26 cellular contexts compared by ENCODE assay signal in the genomic region with DNA sequence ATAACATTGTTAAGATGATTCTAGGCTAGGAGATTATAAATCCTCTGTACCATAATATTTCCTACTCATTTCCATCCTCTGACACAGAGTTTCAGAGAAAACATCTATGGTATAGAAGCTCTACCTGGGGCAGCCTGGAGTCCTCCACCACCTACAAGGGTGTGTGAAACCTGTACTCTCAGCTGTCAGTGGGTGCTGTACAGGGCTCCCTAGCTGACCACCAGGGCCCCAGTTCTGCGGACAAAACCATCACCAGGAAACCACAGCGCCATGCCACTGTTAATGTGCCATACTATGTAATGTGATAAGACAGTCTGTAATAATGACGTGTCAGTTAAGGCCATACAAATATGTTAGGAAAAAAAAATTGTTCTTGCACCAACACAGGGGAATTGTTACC.
"Had no signal": no experiment of that assay in that cellular context is flagged by ENCODE, and none has a peak within 500 bp of the region (broad histone marks: within the 10 kb centered on the region; RNA-seq: fewer than 3 reads in every experiment).

No MANE protein-coding gene starts in this region.

- H3K9me3 ChIP-seq: stomach, suprapubic skin, testis, thoracic aorta, thyroid gland, tibial artery, tibial nerve, transverse colon, upper lobe of left lung, upper lobe of right lung, uterus, vagina had no signal

- ATAC-seq: stimulated activated effector memory CD8-positive, alpha-beta T cell treated with anti-CD3 and anti-CD28 coated beads, Interleukin-12 subunit alpha, Interleukin-12 subunit beta, amount 100 ng/mL, for 72 hours; stimulated activated memory B cell treated with anti-CD40 and anti-IgM and Interleukin-4, amounts not matched to agents 10 μg/mL and 1 μg/mL and 100 μg/mL, for 72 hours; stimulated activated naive B cell treated with anti-CD40 and anti-IgM and Interleukin-4, amounts not matched to agents 10 μg/mL and 1 μg/mL and 100 μg/mL, for 72 hours; stimulated activated naive CD8-positive, alpha-beta T cell treated with anti-CD3 and anti-CD28 coated beads, Interleukin-15, amount 100 ng/mL, for 72 hours; stimulated activated naive CD8-positive, alpha-beta T cell treated with anti-CD3 and anti-CD28 coated beads, Interleukin-15, Interleukin-2, amounts not matched to agents 100 U/mL and 50 U/mL, for 24 hours; upper lobe of right lung had no signal

- H3K4me3 ChIP-seq: stomach, suprapubic skin, testis, thoracic aorta, thyroid gland, tibial artery, tibial nerve, transverse colon, upper lobe of left lung, upper lobe of right lung, uterus, vagina had no signal

- DNase-seq: stimulated activated CD4-positive, alpha-beta T cell treated with anti-CD3 and anti-CD28 coated beads, Interleukin-2, amount 100 ng/mL, for 48 hours; stimulated activated CD4-positive, alpha-beta T cell treated with anti-CD3 and anti-CD28 coated beads, Interleukin-4, amount 100 ng/mL, for 1 hour; stimulated activated CD4-positive, alpha-beta T cell treated with anti-CD3 and anti-CD28 coated beads, Interleukin-4, amount 100 ng/mL, for 24 hours; stimulated activated CD4-positive, alpha-beta T cell treated with anti-CD3 and anti-CD28 coated beads, Interleukin-4, amount 100 ng/mL, for 4 hours; stimulated activated CD8-positive, alpha-beta memory T cell treated with anti-CD3 and anti-CD28 coated beads, Interleukin-4, amount 100 ng/mL, for 48 hours; stimulated activated naive B cell treated with anti-CD40 and anti-IgM and Interleukin-4, amounts not matched to agents 10 μg/mL and 1 μg/mL and 100 μg/mL, for 72 hours; stimulated activated naive CD4-positive, alpha-beta T cell; stimulated activated naive CD4-positive, alpha-beta T cell treated with Interleukin-2 at 50 U/mL for 16 hours; stimulated activated naive CD8-positive, alpha-beta T cell treated with anti-CD3 and anti-CD28 coated beads, Interleukin-15, amount 100 ng/mL, for 72 hours; stimulated activated naive CD8-positive, alpha-beta T cell treated with anti-CD3 and anti-CD28 coated beads, Interleukin-15, Interleukin-2, amounts not matched to agents 100 U/mL and 50 U/mL, for 24 hours; stomach; substantia nigra; testis; thyroid gland; tibial artery; transverse colon; trophoblast cell; upper lobe of left lung; upper lobe of right lung; uterus had no signal

- H3K36me3 ChIP-seq: stomach, suprapubic skin, thoracic aorta, thyroid gland, transverse colon, upper lobe of left lung, upper lobe of right lung, uterus, vagina had no signal

- H3K27ac ChIP-seq: stomach, suprapubic skin, testis, thoracic aorta, thyroid gland, tibial artery, tibial nerve, transverse colon, upper lobe of left lung, upper lobe of right lung, uterus, vagina had no signal

- H3K4me1 ChIP-seq: upper lobe of right lung, uterus had no signal

- H3K27me3 ChIP-seq: suprapubic skin, testis, thyroid gland, tibial artery, tibial nerve, upper lobe of left lung, uterus, vagina had no signal
